ENCODE assay signal across 3 cellular contexts in the genomic region with DNA sequence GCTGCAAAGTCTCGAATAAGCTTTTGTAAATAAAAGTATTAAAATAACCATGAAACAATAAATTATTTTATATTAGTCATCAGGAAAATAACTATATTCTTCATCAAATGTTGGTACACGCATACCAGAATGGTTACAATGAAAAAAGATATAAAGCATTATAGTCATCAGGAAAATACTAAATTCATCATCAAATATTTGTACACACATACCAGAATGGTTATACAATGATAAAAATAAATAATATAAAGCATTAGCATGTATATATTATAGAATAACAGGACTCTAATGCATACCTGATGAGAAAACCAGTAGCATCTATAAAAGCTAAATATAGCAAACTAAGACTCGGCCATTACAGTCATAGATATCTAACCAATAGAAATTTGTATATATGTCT.
"Had no signal": no experiment of that assay in that cellular context is flagged by ENCODE, and none has a peak within 500 bp of the region (broad histone marks: within the 10 kb centered on the region; RNA-seq: fewer than 3 reads in every experiment).

No MANE protein-coding gene starts in this region.

- ATAC-seq: GM12878 had no signal

- H3K4me3 ChIP-seq: GM12878 had no signal

- DNase-seq: GDM1, GF-D8 had no signal
